23 cellular contexts compared by ENCODE assay signal in the genomic region with DNA sequence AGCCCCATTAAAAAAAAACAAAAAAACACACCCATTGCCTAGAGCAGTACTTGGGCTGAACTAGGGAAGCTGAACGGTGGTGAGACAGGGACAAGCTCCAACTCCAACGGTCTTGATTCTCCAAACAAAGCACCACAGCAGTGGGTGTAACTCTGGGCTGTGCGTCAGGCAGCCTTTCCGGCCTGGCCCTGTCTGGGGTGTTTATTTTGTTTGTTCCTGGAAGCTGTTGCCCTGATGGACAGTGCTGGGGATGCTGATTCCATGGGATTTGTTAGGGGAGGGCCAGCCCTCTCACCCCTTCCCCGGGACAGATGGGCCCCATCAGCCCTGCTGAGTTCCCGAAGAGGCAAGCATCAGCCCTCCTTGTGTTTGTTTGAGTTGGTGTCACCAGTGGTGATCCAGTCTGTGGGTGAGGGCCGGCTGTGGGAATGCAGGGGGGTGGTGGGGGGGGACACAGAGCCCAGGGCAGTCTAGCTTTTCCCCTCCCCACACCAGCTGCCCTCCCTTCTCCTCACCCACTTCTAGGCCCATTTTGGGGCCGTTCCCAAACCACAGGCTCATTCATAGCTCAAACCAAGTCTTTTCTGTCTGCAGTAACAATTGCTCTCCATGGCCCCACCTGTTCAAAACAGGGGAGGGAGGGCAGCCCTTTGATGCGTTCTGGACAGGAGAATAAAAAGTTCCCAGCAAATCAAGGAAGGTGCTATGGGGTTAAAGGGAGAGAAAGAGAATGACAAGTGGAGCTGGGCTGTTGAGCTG. TPM values are rescaled to one million over a fixed set of nuclear protein-coding genes. Genes with fewer than 3 reads are reported as not detected.
DNase-seq lines count a peak whose midpoint lies in the region; ATAC-seq, FAIRE-seq and TF ChIP-seq lines count a peak whose summit lies in the region.
"Had no signal": no experiment of that assay in that cellular context is flagged by ENCODE, and none has a peak within 500 bp of the region (broad histone marks: within the 10 kb centered on the region; RNA-seq: fewer than 3 reads in every experiment).

No MANE protein-coding gene starts in this region.

- H3K9me3 ChIP-seq in astrocyte (ENCODE audit: insufficient read depth, low read depth, low read length) (no peaks in the 10 kb centered on the region), neuronal stem cell (replicated peaks in 1 of 2; ENCODE audit: control insufficient read depth in 2 of 2, insufficient read depth in 1 of 2, low read depth in 1 of 2, low read length in 2 of 2) (no peaks in the 10 kb centered on the region)
- H3K9me3 ChIP-seq in naive thymus-derived CD4-positive, alpha-beta T cell (ENCODE audit: control insufficient read depth in 2 of 3, low read length in 3 of 3): no peaks in the 10 kb centered on the region
- H3K9me3 ChIP-seq: esophagus muscularis mucosa, sigmoid colon, tibial artery had no signal

- intact Hi-C loops in naive thymus-derived CD4-positive, alpha-beta T cell (cut with micrococcal nuclease): no loop called here

- no peak overlapping the region for H3K14ac ChIP-seq in neuronal stem cell (ENCODE audit: low read length)

- peak overlapping the region; percentile 57 for H3K4me3 Mint-ChIP-seq in astrocyte (ENCODE audit: unreplicated experiment)
- H3K4me3 Mint-ChIP-seq in naive thymus-derived CD4-positive, alpha-beta T cell: no peak overlapping the region
- no peak overlapping the region for H3K4me3 Mint-ChIP-seq in HFFc6
- H3K4me3 Mint-ChIP-seq: activated naive CD8-positive, alpha-beta T cell; activated T-cell treated with anti-CD3 and anti-CD28 coated beads, Interleukin-2, amount 50 U/mL, for 4 hours; dendritic cell treated with granulocyte-macrophage colony-stimulating factor and Interleukin-4, amounts not matched to agents 40 ng/mL and 50 ng/mL, for 4 days; nephron had no signal

- H3K4me1 Mint-ChIP-seq in astrocyte (ENCODE audit: low read depth, unreplicated experiment) (peaks cover 32% of the 10 kb centered on the region), HFFc6 (ENCODE audit: low read depth) (peaks cover 20% of the 10 kb centered on the region)
- H3K4me1 Mint-ChIP-seq in naive thymus-derived CD4-positive, alpha-beta T cell: peaks cover 0 to 7% (median 2%) of the 10 kb centered on the region in 7 donors

- no peaks in the 10 kb centered on the region for H3K79me2 ChIP-seq in astrocyte (ENCODE audit: insufficient read depth, low read length)

- no peak overlapping the region for H3K4ac ChIP-seq in neuronal stem cell (ENCODE audit: low read length)

- H3K18ac ChIP-seq in neuronal stem cell (ENCODE audit: low read length): peak overlapping the region; percentile 75

- H3K4me3 ChIP-seq in astrocyte (ENCODE audit: insufficient read depth, low read depth, low read length) (no peak overlapping the region), neuronal stem cell (ENCODE audit: low read length in 2 of 2) (no peak overlapping the region)
- H3K4me3 ChIP-seq in naive thymus-derived CD4-positive, alpha-beta T cell (ENCODE audit: low read length): no peak overlapping the region
- H3K4me3 ChIP-seq: esophagus muscularis mucosa, sigmoid colon, tibial artery had no signal

- DNase-seq in AG08396 (ENCODE audit: low spot score): peak; percentile 79
- no peak for DNase-seq in astrocyte (ENCODE audit: low read depth)
- DNase-seq in fibroblast of peridontal ligament (ENCODE audit: extremely low read depth): peak; percentile 79
- no peak for DNase-seq in neuronal stem cell (ENCODE audit: low spot score)
- DNase-seq in naive thymus-derived CD4-positive, alpha-beta T cell: no peak
- no peak for DNase-seq in cortex of kidney (lab: John Stamatoyannopoulos, UW)
- DNase-seq in HFFc6: no peak
- DNase-seq: activated CD4-positive, alpha-beta T cell treated with anti-CD3 and anti-CD28 coated beads, Interleukin-2, amount 50 U/mL, for 4 hours; activated T-cell treated with anti-CD3 and anti-CD28 coated beads, Interleukin-2, amount 50 U/mL, for 4 hours; NCI-H187 treated with DMSO at 0.1 percent for 48 hours; NCI-H526 treated with DMSO at 0.1 percent for 48 hours; PC-3; sigmoid colon; stimulated activated CD4-positive, alpha-beta T cell treated with anti-CD3 and anti-CD28 coated beads, Interleukin-2, amount 100 ng/mL, for 48 hours; stimulated activated CD8-positive, alpha-beta memory T cell treated with anti-CD3 and anti-CD28 coated beads, Interleukin-4, amount 100 ng/mL, for 48 hours; tibial artery had no signal

- no peak overlapping the region for H3K23ac ChIP-seq in neuronal stem cell (ENCODE audit: low read depth, low read length, poor library complexity)

- TF ChIP-seq CTCF in astrocyte (IDR thresholded peaks at IDR 0.05; ENCODE audit: insufficient read depth, low read depth, low read length) (no peak), HFFc6 (IDR thresholded peaks at IDR 0.05) (no peak)

- peaks cover 78% of the 10 kb centered on the region for H3K27me3 ChIP-seq in astrocyte (ENCODE audit: insufficient read depth, low read length)
- peaks cover 2 to 20% (median 7%) of the 10 kb centered on the region in 3 experiments for H3K27me3 ChIP-seq in neuronal stem cell (ENCODE audit: control insufficient read depth in 3 of 3, insufficient read depth in 3 of 3, low read depth in 1 of 3, low read length in 3 of 3)
- H3K27me3 ChIP-seq in naive thymus-derived CD4-positive, alpha-beta T cell (ENCODE audit: control insufficient read depth in 2 of 2, insufficient read depth in 2 of 2, low read length in 2 of 2): no peaks in the 10 kb centered on the region

- no peak overlapping the region for H2AK5ac ChIP-seq in neuronal stem cell (ENCODE audit: low read depth, low read length)

- no peaks in the 10 kb centered on the region for H3K79me1 ChIP-seq in neuronal stem cell (ENCODE audit: low read depth, low read length)

- H3K36me3 Mint-ChIP-seq in astrocyte (ENCODE audit: low read depth, unreplicated experiment) (peaks cover 11% of the 10 kb centered on the region), HFFc6 (ENCODE audit: low read depth) (peaks cover 12% of the 10 kb centered on the region)
- H3K36me3 Mint-ChIP-seq in naive thymus-derived CD4-positive, alpha-beta T cell: no peaks in the 10 kb centered on the region
- H3K36me3 Mint-ChIP-seq: activated naive CD8-positive, alpha-beta T cell had no signal

- H2AFZ ChIP-seq in astrocyte (ENCODE audit: low read depth, low read length): no peak overlapping the region
- no peak overlapping the region for H2AFZ ChIP-seq in neuronal stem cell (ENCODE audit: low read length)

- ATAC-seq in naive thymus-derived CD4-positive, alpha-beta T cell: no peak
- no peak for ATAC-seq in HG02884 (IDR thresholded peaks at IDR 0.05; ENCODE audit: unreplicated experiment)
- ATAC-seq: activated T-cell treated with anti-CD3 and anti-CD28 coated beads, Interleukin-2, amount 50 U/mL, for 4 hours; left lobe of liver; PC-3 had no signal

- POLR2A ChIA-PET in naive thymus-derived CD4-positive, alpha-beta T cell (lab: Charles Lee): no interaction called here

- H3K27ac Mint-ChIP-seq in astrocyte (ENCODE audit: unreplicated experiment) (no peak overlapping the region), HFFc6 (no peak overlapping the region)
- H3K27ac Mint-ChIP-seq in naive thymus-derived CD4-positive, alpha-beta T cell: no peak overlapping the region
- H3K27ac Mint-ChIP-seq: activated naive CD8-positive, alpha-beta T cell; dendritic cell treated with granulocyte-macrophage colony-stimulating factor and Interleukin-4, amounts not matched to agents 40 ng/mL and 50 ng/mL, for 4 days; nephron had no signal

- H3K9me3 Mint-ChIP-seq in astrocyte (ENCODE audit: unreplicated experiment): no peaks in the 10 kb centered on the region
- no peaks in the 10 kb centered on the region for H3K9me3 Mint-ChIP-seq in naive thymus-derived CD4-positive, alpha-beta T cell
- H3K9me3 Mint-ChIP-seq in HFFc6: no peaks in the 10 kb centered on the region
- H3K9me3 Mint-ChIP-seq: activated T-cell treated with anti-CD3 and anti-CD28 coated beads, Interleukin-2, amount 50 U/mL, for 4 hours; dendritic cell treated with granulocyte-macrophage colony-stimulating factor and Interleukin-4, amounts not matched to agents 40 ng/mL and 50 ng/mL, for 4 days; nephron had no signal

- WGBS in neuronal stem cell (ENCODE audit: extremely low coverage in 2 of 2, insufficient read length in 2 of 2, insufficient replicate concordance in 1 of 2), 2 donors: no CpG with 5 or more reads among the region's 9 CpGs

- H2BK120ac ChIP-seq in neuronal stem cell (ENCODE audit: low read depth, low read length): no peak overlapping the region

- H3K9ac ChIP-seq in astrocyte (ENCODE audit: low read length): no peak overlapping the region
- no peak overlapping the region for H3K9ac ChIP-seq in neuronal stem cell (ENCODE audit: low read depth, low read length, poor library complexity)

- H3K36me3 ChIP-seq in astrocyte (ENCODE audit: insufficient read depth, low read length): no peaks in the 10 kb centered on the region
- H3K36me3 ChIP-seq in neuronal stem cell (replicated peaks in 1 of 2; ENCODE audit: control insufficient read depth in 2 of 2, insufficient read depth in 2 of 2, low read length in 2 of 2): peaks cover 0 to 4% of the 10 kb centered on the region in 2 donors
- no peaks in the 10 kb centered on the region for H3K36me3 ChIP-seq in naive thymus-derived CD4-positive, alpha-beta T cell (ENCODE audit: control insufficient read depth in 2 of 3, insufficient read depth in 3 of 3, low read length in 3 of 3)
- H3K36me3 ChIP-seq: sigmoid colon had no signal

- H3K4me2 ChIP-seq in astrocyte (ENCODE audit: low read length) (no peak overlapping the region), neuronal stem cell (ENCODE audit: insufficient read depth, low read length, poor library complexity, severe bottlenecking) (no peak overlapping the region)

- peaks cover 24% of the 10 kb centered on the region for H4K20me1 ChIP-seq in astrocyte (ENCODE audit: insufficient read depth, low read length)

- CTCF ChIA-PET in naive thymus-derived CD4-positive, alpha-beta T cell (lab: Charles Lee): no interaction called here

- no peak overlapping the region for H4K91ac ChIP-seq in neuronal stem cell (ENCODE audit: low read depth, low read length, poor library complexity)

- H3K27ac ChIP-seq in astrocyte (ENCODE audit: low read depth, low read length) (no peak overlapping the region), neuronal stem cell (replicated peaks; ENCODE audit: low read length) (no peak overlapping the region)
- H3K27ac ChIP-seq in naive thymus-derived CD4-positive, alpha-beta T cell (ENCODE audit: low read depth, low read length): no peak overlapping the region

- H3K27me3 Mint-ChIP-seq in astrocyte (ENCODE audit: low read depth, unreplicated experiment) (peaks cover 22% of the 10 kb centered on the region), HFFc6 (ENCODE audit: insufficient read depth) (peaks cover 8% of the 10 kb centered on the region; the same call in 1 of the 2 replicates)
- peaks cover 0 to 27% (median 0%) of the 10 kb centered on the region in 5 donors for H3K27me3 Mint-ChIP-seq in naive thymus-derived CD4-positive, alpha-beta T cell
- H3K27me3 Mint-ChIP-seq: activated naive CD8-positive, alpha-beta T cell had no signal

- no peak overlapping the region for H4K8ac ChIP-seq in neuronal stem cell (ENCODE audit: low read depth, low read length)

- peaks cover 14% of the 10 kb centered on the region for H3K4me1 ChIP-seq in astrocyte (ENCODE audit: insufficient read depth, low read length)
- peaks cover 35 to 56% of the 10 kb centered on the region in 2 donors for H3K4me1 ChIP-seq in neuronal stem cell (ENCODE audit: control insufficient read depth in 2 of 2, insufficient read depth in 1 of 2, low read depth in 1 of 2, low read length in 2 of 2)
- peaks cover under 1 to 2% of the 10 kb centered on the region in 2 donors for H3K4me1 ChIP-seq in naive thymus-derived CD4-positive, alpha-beta T cell (ENCODE audit: control insufficient read depth in 2 of 2, insufficient read depth in 2 of 2, low read length in 2 of 2)

- no peak overlapping the region for H2BK5ac ChIP-seq in neuronal stem cell (ENCODE audit: low read length)

- H2BK12ac ChIP-seq in neuronal stem cell (ENCODE audit: low read length): peak overlapping the region; percentile 24

- H2BK15ac ChIP-seq in neuronal stem cell (ENCODE audit: low read length): peak overlapping the region; percentile 7

- FAIRE-seq in astrocyte (lab: Jason Lieb, UNC): no peak
- FAIRE-seq: H1 had no signal

RNA-seq across cellular contexts. Expression of a gene that starts 4.5 kb away (rescaled TPM):
- total RNA-seq in astrocyte: 18.0 and 18.5 TPM in 2 replicates
- polyA plus RNA-seq in neuronal stem cell (2013, experiment 1 of 2): 4.9 TPM
- polyA plus RNA-seq in neuronal stem cell (2013, experiment 2 of 2): 5.1 TPM
- under 1 TPM in 4 of 5 experiments, not detected in 1; 0.38 to 0.94 (median 0.61) TPM for total RNA-seq in naive thymus-derived CD4-positive, alpha-beta T cell
- under 1 TPM; 0.05 to 0.55 TPM for polyA plus RNA-seq in naive thymus-derived CD4-positive, alpha-beta T cell
- total RNA-seq in HFFc6 (2021; fragmentation: NEBNext Ultra II Directional; extraction: Animal tissue kit (Norgen Biotek cat#: 25700)): 1 to 10 TPM; 1.9 to 3.8 (median 3.5) TPM

Comparison
In these comparisons a context has a peak if more than half of its experiments do, and no peak if none do; other contexts are left out.
1. DNase-seq: peak in AG08396 (single experiment) and fibroblast of peridontal ligament (single experiment); none in astrocyte (single experiment), neuronal stem cell (single experiment), naive thymus-derived CD4-positive, alpha-beta T cell (0 of 9), cortex of kidney (single experiment) and HFFc6 (single experiment).